In the genomic region with DNA sequence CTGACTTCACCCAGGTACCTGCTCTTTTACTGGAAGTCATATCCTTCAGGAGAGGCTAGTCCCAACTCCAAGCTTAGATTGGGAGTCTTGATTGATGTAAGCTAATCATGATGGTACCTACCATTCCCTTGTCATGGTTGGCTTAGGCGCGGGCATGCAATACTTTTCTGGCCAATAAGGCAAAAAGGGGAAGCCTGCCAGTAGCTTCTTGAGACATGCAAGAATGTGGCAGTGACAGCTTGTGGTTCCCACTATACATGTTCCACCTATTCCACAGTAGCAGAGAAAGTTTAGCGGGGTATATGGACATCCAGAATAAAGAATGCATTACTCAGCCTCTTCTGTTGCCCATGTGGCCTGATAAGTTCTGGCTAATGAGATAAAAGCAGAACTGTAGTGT, we compare ENCODE assay signal across 19 cellular contexts.
"Had no signal": no experiment of that assay in that cellular context is flagged by ENCODE, and none has a peak within 500 bp of the region (broad histone marks: within the 10 kb centered on the region; RNA-seq: fewer than 3 reads in every experiment).

No MANE protein-coding gene starts in this region.

- H3K9ac ChIP-seq: parathyroid adenoma had no signal

- H3K27me3 Mint-ChIP-seq: type B pancreatic cell had no signal

- H3K36me3 ChIP-seq: heart left ventricle, prostate gland, right lobe of liver, suprapubic skin, thyroid gland, uterus had no signal

- H3K4me1 Mint-ChIP-seq: naive thymus-derived CD4-positive, alpha-beta T cell; nephron progenitor cell; stimulated activated effector memory CD8-positive, alpha-beta T cell treated with anti-CD3 and anti-CD28 coated beads, Interleukin-12 subunit alpha, Interleukin-12 subunit beta, amount 100 ng/mL, for 72 hours had no signal

- H3K4me3 ChIP-seq: dorsolateral prefrontal cortex, heart left ventricle, prostate gland, right lobe of liver, suprapubic skin, thyroid gland, uterus had no signal

- H3K36me3 Mint-ChIP-seq: naive thymus-derived CD4-positive, alpha-beta T cell; stimulated activated effector memory CD8-positive, alpha-beta T cell treated with anti-CD3 and anti-CD28 coated beads, Interleukin-12 subunit alpha, Interleukin-12 subunit beta, amount 100 ng/mL, for 72 hours; type B pancreatic cell had no signal

- H3K27me3 ChIP-seq: right lobe of liver, thyroid gland, uterus had no signal

- H3K9me3 ChIP-seq: heart left ventricle, prostate gland, right lobe of liver, suprapubic skin, thyroid gland, uterus had no signal

- H3K27ac ChIP-seq: dorsolateral prefrontal cortex, heart left ventricle, parathyroid adenoma, prostate gland, right lobe of liver, suprapubic skin, thyroid gland, uterus had no signal

- DNase-seq: dorsolateral prefrontal cortex; effector CD8-positive, alpha-beta T cell; heart left ventricle; hippocampal formation; mammary epithelial cell; naive thymus-derived CD4-positive, alpha-beta T cell; nephron progenitor cell; retina; right lobe of liver; stimulated activated CD4-positive, alpha-beta T cell treated with anti-CD3 and anti-CD28 coated beads, Interleukin-4, amount 100 ng/mL, for 1 hour; stimulated activated CD8-positive, alpha-beta memory T cell treated with anti-CD3 and anti-CD28 coated beads, Interleukin-4, amount 100 ng/mL, for 48 hours; stimulated activated naive CD8-positive, alpha-beta T cell treated with anti-CD3 and anti-CD28 coated beads, Interleukin-15, Interleukin-2, amounts not matched to agents 100 U/mL and 50 U/mL, for 24 hours; thyroid gland; uterus had no signal

- H3K4me1 ChIP-seq: heart left ventricle, parathyroid adenoma, prostate gland, right lobe of liver, suprapubic skin, thyroid gland, uterus had no signal

- H3K9me3 Mint-ChIP-seq: naive thymus-derived CD4-positive, alpha-beta T cell; stimulated activated effector memory CD8-positive, alpha-beta T cell treated with anti-CD3 and anti-CD28 coated beads, Interleukin-12 subunit alpha, Interleukin-12 subunit beta, amount 100 ng/mL, for 72 hours; type B pancreatic cell had no signal

- H3K27ac Mint-ChIP-seq: naive thymus-derived CD4-positive, alpha-beta T cell; nephron progenitor cell; stimulated activated effector memory CD8-positive, alpha-beta T cell treated with anti-CD3 and anti-CD28 coated beads, Interleukin-12 subunit alpha, Interleukin-12 subunit beta, amount 100 ng/mL, for 72 hours; type B pancreatic cell had no signal

- H3K4me3 Mint-ChIP-seq: naive thymus-derived CD4-positive, alpha-beta T cell; nephron progenitor cell; stimulated activated effector memory CD8-positive, alpha-beta T cell treated with anti-CD3 and anti-CD28 coated beads, Interleukin-12 subunit alpha, Interleukin-12 subunit beta, amount 100 ng/mL, for 72 hours; type B pancreatic cell had no signal
